ENCODE assay signal across 13 cellular contexts in genomic region chr2:28626376-28626775, GRCh38.
DNase-seq lines count a peak whose midpoint lies in the region; ATAC-seq and TF ChIP-seq lines count a peak whose summit lies in the region.
"Had no signal": no experiment of that assay in that cellular context is flagged by ENCODE, and none has a peak within 500 bp of the region (broad histone marks: within the 10 kb centered on the region; RNA-seq: fewer than 3 reads in every experiment).

No MANE protein-coding gene starts in this region.

- H3K27ac Mint-ChIP-seq in chondrocyte (ENCODE audit: unreplicated experiment) = peak overlapping the region; percentile 98
- H3K27ac Mint-ChIP-seq in naive thymus-derived CD8-positive, alpha-beta T cell = peak overlapping the region in 9 of 10 donors; percentile 13 to 100 (median 98)

- CTCF ChIA-PET in PC-9 (lab: Charles Lee) = interaction anchor here (0.7 kb wide), 1 partner anchor 68 kb away, joined by 9 read pairs; no protein-coding TSS in a partner anchor

- no peaks in the 10 kb centered on the region for H4K20me1 ChIP-seq in PC-9 (ENCODE audit: insufficient read depth)

- H3K4me1 ChIP-seq in thoracic aorta (ENCODE audit: control insufficient read depth in 1 of 2, low read depth in 2 of 2) (peaks cover 44 to 94% of the 10 kb centered on the region in 2 donors), PC-9 (replicated peaks; ENCODE audit: insufficient read depth) (peaks cover 41% of the 10 kb centered on the region)

- H3F3A ChIP-seq in PC-9 (ENCODE audit: insufficient read depth, low read depth) = peaks cover 22% of the 10 kb centered on the region

- H3K36me3 Mint-ChIP-seq in chondrocyte (ENCODE audit: low read depth) = no peaks in the 10 kb centered on the region
- H3K36me3 Mint-ChIP-seq in naive thymus-derived CD8-positive, alpha-beta T cell = peaks cover 0 to 2% (median 0%) of the 10 kb centered on the region in 3 donors
- H3K36me3 Mint-ChIP-seq: mesothelial cell of epicardium had no signal

- peak overlapping the region; percentile 99 to 100 for H3K27ac ChIP-seq in thoracic aorta
- H3K27ac ChIP-seq in PC-9 = no peak overlapping the region
- H3K27ac ChIP-seq: KMS-11 had no signal

- intact Hi-C loops in PC-9 (cut with micrococcal nuclease; ENCODE audit: unreplicated experiment) = no loop called here

- no peaks in the 10 kb centered on the region for H3K79me2 ChIP-seq in PC-9 (ENCODE audit: low read depth)

- H3K36me3 ChIP-seq in thoracic aorta (no peaks in the 10 kb centered on the region), PC-9 (ENCODE audit: low read depth) (no peaks in the 10 kb centered on the region)

- H3K9me2 ChIP-seq in PC-9 (ENCODE audit: insufficient read depth) = no peaks in the 10 kb centered on the region

- H3K4me1 Mint-ChIP-seq in chondrocyte (ENCODE audit: low read depth) = peaks cover 72% of the 10 kb centered on the region
- peaks cover 37 to 65% (median 62%) of the 10 kb centered on the region in 4 donors for H3K4me1 Mint-ChIP-seq in naive thymus-derived CD8-positive, alpha-beta T cell

- no peaks in the 10 kb centered on the region for H3K27me3 Mint-ChIP-seq in chondrocyte (ENCODE audit: low read depth)
- H3K27me3 Mint-ChIP-seq in naive thymus-derived CD8-positive, alpha-beta T cell = no peaks in the 10 kb centered on the region

- H3K4me3 ChIP-seq in thoracic aorta = no peak overlapping the region
- H3K4me3 ChIP-seq in PC-9 = no peak overlapping the region
- H3K4me3 ChIP-seq: skin epidermis had no signal

- H3K27me3 ChIP-seq in thoracic aorta (replicated peaks; ENCODE audit: insufficient read depth) = no peaks in the 10 kb centered on the region
- H3K27me3 ChIP-seq in PC-9 (ENCODE audit: insufficient read depth, low read depth) = no peaks in the 10 kb centered on the region

- no peak overlapping the region for H3K4me2 ChIP-seq in PC-9
- H3K4me2 ChIP-seq: KMS-11 had no signal

- no peak overlapping the region for H3K4me3 Mint-ChIP-seq in chondrocyte (ENCODE audit: unreplicated experiment)
- peak overlapping the region in 1 of 10 donors; percentile 15 for H3K4me3 Mint-ChIP-seq in naive thymus-derived CD8-positive, alpha-beta T cell
- H3K4me3 Mint-ChIP-seq: mesothelial cell of epicardium had no signal

- ATAC-seq in naive thymus-derived CD8-positive, alpha-beta T cell = no peak
- no peak for ATAC-seq in thoracic aorta (ENCODE audit: insufficient number of reproducible peaks, low FRiP score, low read depth)

- no peak for TF ChIP-seq CTCF in chondrocyte (IDR thresholded peaks at IDR 0.05)
- no peak for TF ChIP-seq CTCF in thoracic aorta (IDR thresholded peaks at IDR 0.05)
- TF ChIP-seq CTCF in PC-9 (conservative IDR thresholded peaks at IDR 0.05) = no peak

- DNase-seq in activated effector memory CD4-positive, alpha-beta T cell treated with anti-CD3 and anti-CD28 coated beads, Interleukin-2, amount 50 U/mL, for 16 hours = peak; percentile 58
- no peak for DNase-seq in activated effector memory CD4-positive, alpha-beta T cell treated with Interleukin-2 at 50 U/mL for 16 hours
- DNase-seq in chondrocyte (ENCODE audit: low spot score) (no peak), thoracic aorta (ENCODE audit: low spot score) (no peak), T1000 (lab: John Stamatoyannopoulos, UW) (no peak), PC-9 (no peak)
- peak in 1 of 10 donors; percentile 55 for DNase-seq in naive thymus-derived CD8-positive, alpha-beta T cell
- no peak for DNase-seq in effector CD4-positive, alpha-beta T cell
- DNase-seq: NCI-H187 treated with DMSO at 0.1 percent for 48 hours, SHP77 had no signal

- POLR2A ChIA-PET in naive thymus-derived CD8-positive, alpha-beta T cell (lab: Charles Lee) = interaction anchor here (1.2 kb wide), 1 partner anchor 9 kb away, joined by 3 read pairs; no protein-coding TSS in a partner anchor
- POLR2A ChIA-PET in PC-9 (lab: Charles Lee; ENCODE audit: unreplicated experiment) = no interaction called here

- no TSS peak for BruUV-seq in PC-9 (replicated peaks; lab: Mats Ljungman, UMichigan)

- H2AFZ ChIP-seq in PC-9 = no peak overlapping the region

- H3K9me3 ChIP-seq in thoracic aorta (no peaks in the 10 kb centered on the region), PC-9 (ENCODE audit: insufficient read depth, low read depth) (no peaks in the 10 kb centered on the region)

- no peaks in the 10 kb centered on the region for H3K9me3 Mint-ChIP-seq in chondrocyte (ENCODE audit: low read depth)
- H3K9me3 Mint-ChIP-seq in naive thymus-derived CD8-positive, alpha-beta T cell = peaks cover 0 to 3% (median 0%) of the 10 kb centered on the region in 9 donors
- H3K9me3 Mint-ChIP-seq: mesothelial cell of epicardium had no signal
